2 cellular contexts compared by ENCODE assay signal in the genomic region with DNA sequence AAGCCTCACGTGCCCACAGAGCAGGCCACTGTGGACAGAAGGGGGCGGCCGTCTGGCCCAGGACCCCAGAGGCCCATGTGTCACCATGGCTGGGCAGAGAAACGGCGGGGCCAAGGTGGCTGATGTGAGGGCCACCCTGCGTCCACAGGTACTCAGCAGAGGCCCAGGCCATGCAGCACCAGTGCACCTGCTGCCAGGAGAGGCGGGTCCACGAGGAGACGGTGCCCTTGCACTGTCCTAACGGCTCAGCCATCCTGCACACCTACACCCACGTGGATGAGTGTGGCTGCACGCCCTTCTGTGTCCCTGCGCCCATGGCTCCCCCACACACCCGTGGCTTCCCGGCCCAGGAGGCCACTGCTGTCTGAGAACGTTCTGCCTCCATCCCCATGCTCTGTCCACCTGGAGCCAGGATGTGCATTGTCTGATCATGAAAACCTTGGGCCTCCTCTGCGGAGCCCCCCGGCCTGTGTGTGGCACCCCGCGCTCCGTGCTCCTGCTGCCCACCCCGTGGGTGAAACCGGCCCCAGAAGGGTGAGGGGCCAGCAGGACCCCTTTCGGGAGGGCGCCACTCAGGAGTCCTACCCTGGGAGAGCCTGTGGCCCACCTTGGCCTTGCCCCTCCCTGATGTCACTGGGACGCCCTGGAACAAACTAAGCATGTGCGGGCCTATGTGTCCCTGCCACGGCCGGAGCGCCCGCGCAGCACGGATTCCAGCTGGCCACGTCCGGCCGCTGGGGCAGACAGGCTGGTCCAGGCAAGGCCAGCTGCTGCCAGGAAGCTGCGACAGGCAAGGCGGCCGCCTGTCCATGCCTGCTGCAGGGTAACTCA.
TF ChIP-seq lines count a peak whose summit lies in the region.

No MANE protein-coding gene starts in this region.

TF ChIP-seq in HCT116, 20 proteins besides CTCF, POLR2A, EP300 and RAD21:
- no peak for TF ChIP-seq CBX3 (IDR thresholded peaks at IDR 0.05; ENCODE audit: low read depth)
- no peak for TF ChIP-seq EZH2 (IDR thresholded peaks at IDR 0.05)
- TF ChIP-seq, protein P1, sequence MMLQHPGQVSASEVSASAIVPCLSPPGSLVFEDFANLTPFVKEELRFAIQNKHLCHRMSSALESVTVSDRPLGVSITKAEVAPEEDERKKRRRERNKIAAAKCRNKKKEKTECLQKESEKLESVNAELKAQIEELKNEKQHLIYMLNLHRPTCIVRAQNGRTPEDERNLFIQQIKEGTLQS (IDR thresholded peaks at IDR 0.05) = no peak
- TF ChIP-seq CEBPB (IDR thresholded peaks at IDR 0.05; ENCODE audit: low read depth) = no peak
- no peak for TF ChIP-seq JUND (IDR thresholded peaks at IDR 0.05)
- TF ChIP-seq ZFX (IDR thresholded peaks at IDR 0.05) = no peak
- TF ChIP-seq ELF1 (IDR thresholded peaks at IDR 0.05; ENCODE audit: borderline replicate concordance, low read depth) = no peak
- TF ChIP-seq YY1 (IDR thresholded peaks at IDR 0.05; ENCODE audit: extremely low read depth, insufficient replicate concordance, low read depth, low read length) = no peak
- no peak for TF ChIP-seq SRF (IDR thresholded peaks at IDR 0.05; ENCODE audit: low read depth)
- TF ChIP-seq FOSL1 (IDR thresholded peaks at IDR 0.05; ENCODE audit: low read depth) = no peak
- no peak for TF ChIP-seq POLR2AphosphoS5 (IDR thresholded peaks at IDR 0.05; ENCODE audit: low read depth, low read length)
- TF ChIP-seq TCF7L2 (IDR thresholded peaks at IDR 0.05; ENCODE audit: borderline replicate concordance, extremely low read depth, insufficient read depth, insufficient read length) = no peak
- TF ChIP-seq EGR1 (IDR thresholded peaks at IDR 0.05; ENCODE audit: low read depth) = no peak
- no peak for TF ChIP-seq SP1 (IDR thresholded peaks at IDR 0.05; ENCODE audit: low read depth)
- TF ChIP-seq, protein P2, sequence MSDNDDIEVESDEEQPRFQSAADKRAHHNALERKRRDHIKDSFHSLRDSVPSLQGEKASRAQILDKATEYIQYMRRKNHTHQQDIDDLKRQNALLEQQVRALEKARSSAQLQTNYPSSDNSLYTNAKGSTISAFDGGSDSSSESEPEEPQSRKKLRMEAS (IDR thresholded peaks at IDR 0.05) = no peak
- no peak for TF ChIP-seq ZNF274 (IDR thresholded peaks at IDR 0.05; ENCODE audit: low read depth, low read length)
- no peak for TF ChIP-seq SIN3A (IDR thresholded peaks at IDR 0.05; ENCODE audit: low read depth)

TF ChIP-seq in GM12878, 131 proteins besides CTCF, POLR2A, EP300 and RAD21:
- TF ChIP-seq NR2F1 (conservative IDR thresholded peaks at IDR 0.05) (no peak), ZNF207 (IDR thresholded peaks at IDR 0.05; ENCODE audit: borderline replicate concordance) (no peak), TARDBP (IDR thresholded peaks at IDR 0.05; ENCODE audit: borderline replicate concordance) (no peak), NRF1 (conservative IDR thresholded peaks at IDR 0.05; ENCODE audit: low read depth, low read length) (no peak), HCFC1 (IDR thresholded peaks at IDR 0.05; ENCODE audit: low read length) (no peak), POLR2AphosphoS2 (IDR thresholded peaks at IDR 0.05; ENCODE audit: low read depth, low read length) (no peak), CBFB (IDR thresholded peaks at IDR 0.05; ENCODE audit: low read depth) (no peak), WRNIP1 (IDR thresholded peaks at IDR 0.05; ENCODE audit: borderline replicate concordance, low read depth, low read length) (no peak), CREB1 (IDR thresholded peaks at IDR 0.05; ENCODE audit: low read depth) (no peak), SUZ12 (IDR thresholded peaks at IDR 0.05; ENCODE audit: unreplicated experiment) (no peak), ASH2L (IDR thresholded peaks at IDR 0.05; ENCODE audit: borderline replicate concordance, low read depth) (no peak), HDAC2 (IDR thresholded peaks at IDR 0.05) (no peak)
- TF ChIP-seq, protein P3, sequence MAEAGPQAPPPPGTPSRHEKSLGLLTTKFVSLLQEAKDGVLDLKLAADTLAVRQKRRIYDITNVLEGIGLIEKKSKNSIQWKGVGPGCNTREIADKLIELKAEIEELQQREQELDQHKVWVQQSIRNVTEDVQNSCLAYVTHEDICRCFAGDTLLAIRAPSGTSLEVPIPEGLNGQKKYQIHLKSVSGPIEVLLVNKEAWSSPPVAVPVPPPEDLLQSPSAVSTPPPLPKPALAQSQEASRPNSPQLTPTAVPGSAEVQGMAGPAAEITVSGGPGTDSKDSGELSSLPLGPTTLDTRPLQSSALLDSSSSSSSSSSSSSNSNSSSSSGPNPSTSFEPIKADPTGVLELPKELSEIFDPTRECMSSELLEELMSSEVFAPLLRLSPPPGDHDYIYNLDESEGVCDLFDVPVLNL (IDR thresholded peaks at IDR 0.05; ENCODE audit: low read depth, low read length) = no peak
